In the genomic region with DNA sequence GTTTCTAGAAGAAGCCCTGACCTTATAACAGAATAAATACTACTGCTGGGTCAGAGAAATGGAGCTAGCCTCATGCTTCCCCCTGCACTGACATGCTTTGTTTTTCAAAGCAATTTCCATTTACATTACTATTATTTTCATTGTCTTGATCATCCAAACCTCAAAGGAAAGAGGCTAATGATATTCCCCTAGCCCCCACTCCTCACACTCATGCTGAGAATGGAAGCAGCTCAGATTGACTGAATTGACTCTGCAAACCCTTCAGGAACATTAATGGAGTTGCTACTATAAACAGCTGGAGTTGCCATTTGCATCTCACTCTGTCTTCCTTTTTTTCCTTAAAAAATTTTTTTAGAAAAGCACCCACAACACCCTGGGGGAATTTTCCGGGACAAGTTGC, we compare ENCODE assay signal across 17 cellular contexts.
DNase-seq lines count a peak whose midpoint lies in the region; ATAC-seq, FAIRE-seq and TF ChIP-seq lines count a peak whose summit lies in the region.
"Had no signal": no experiment of that assay in that cellular context is flagged by ENCODE, and none has a peak within 500 bp of the region (broad histone marks: within the 10 kb centered on the region; RNA-seq: fewer than 3 reads in every experiment).

No MANE protein-coding gene starts in this region.

- H3K9ac ChIP-seq in HUES6 (ENCODE audit: low read length) (no peak overlapping the region), H1 (replicated peaks in 1 of 4; ENCODE audit: extremely low read depth in 1 of 4, low read depth in 3 of 4, low read length in 3 of 4) (no peak overlapping the region), iPS-18a (ENCODE audit: low read length) (no peak overlapping the region), colonic mucosa (ENCODE audit: low read depth in 2 of 2, low read length in 2 of 2) (no peak overlapping the region)
- H3K9ac ChIP-seq: BLaER1 treated with 17β-estradiol and CSF1 and Interleukin-3, amounts not matched to agents 10 nM and 100 nM; GM23248 had no signal

- no peaks in the 10 kb centered on the region for H3K27me3 ChIP-seq in GM23338 (ENCODE audit: insufficient read depth)
- no peaks in the 10 kb centered on the region for H3K27me3 ChIP-seq in HUES6 (ENCODE audit: control insufficient read depth, insufficient read depth, low read length)
- no peaks in the 10 kb centered on the region for H3K27me3 ChIP-seq in H1 (replicated peaks in 1 of 4; ENCODE audit: control insufficient read depth in 3 of 4, extremely low read depth in 1 of 4, insufficient read depth in 3 of 4, low read length in 3 of 4)
- no peaks in the 10 kb centered on the region for H3K27me3 ChIP-seq in iPS-18a (ENCODE audit: control insufficient read depth, insufficient read depth, low read length)
- H3K27me3 ChIP-seq in colonic mucosa: no peaks in the 10 kb centered on the region

- no peak overlapping the region for H4K91ac ChIP-seq in H1 (replicated peaks; ENCODE audit: insufficient read length, low read length)

- 69% methylated on average over 1 of the region's 1 CpG; no CpG with 5 or more reads in 1 of the 2 experiments for WGBS in H1 (ENCODE audit: extremely low coverage in 1 of 2, insufficient coverage in 1 of 2, insufficient read length in 1 of 2, insufficient replicate concordance in 2 of 2, low coverage in 1 of 2, low lambda C conversion rate in 2 of 2, missing lambda C conversion rate in 1 of 2), 2 experiments

- H3K27ac ChIP-seq in GM23338 (ENCODE audit: low read depth) (no peak overlapping the region), HUES6 (ENCODE audit: low read depth, low read length) (no peak overlapping the region), H1 (ENCODE audit: low read depth, low read length) (no peak overlapping the region), iPS-18a (ENCODE audit: low read length) (no peak overlapping the region), colonic mucosa (no peak overlapping the region), coronary artery (no peak overlapping the region)
- H3K27ac ChIP-seq: BLaER1 treated with 17β-estradiol and CSF1 and Interleukin-3, amounts not matched to agents 10 nM and 100 nM; GM23248 had no signal

- no peaks in the 10 kb centered on the region for H3K79me2 ChIP-seq in GM23338 (replicated peaks; ENCODE audit: insufficient read depth)
- no peaks in the 10 kb centered on the region for H3K79me2 ChIP-seq in H1 (ENCODE audit: control insufficient read depth in 1 of 2, insufficient read depth in 2 of 2, low read length in 2 of 2)

- H3K9me2 ChIP-seq in GM23338 (ENCODE audit: insufficient read depth): peaks cover 10% of the 10 kb centered on the region; the same call in 1 of the 2 replicates

- peak; percentile 83 for ATAC-seq in GM23338
- no peak for ATAC-seq in left lobe of liver

- H3K9me3 ChIP-seq in HUES6 (ENCODE audit: control insufficient read depth, insufficient read depth, low read depth, low read length) (no peaks in the 10 kb centered on the region), H1 (ENCODE audit: insufficient read depth in 2 of 2, low read depth in 1 of 2, low read length in 1 of 2) (no peaks in the 10 kb centered on the region), iPS-18a (ENCODE audit: control insufficient read depth, low read depth, low read length) (no peaks in the 10 kb centered on the region), colonic mucosa (no peaks in the 10 kb centered on the region)

- no peak overlapping the region for H3K4ac ChIP-seq in H1 (replicated peaks; ENCODE audit: insufficient read length, low read depth, low read length)

- peaks cover 46% of the 10 kb centered on the region for H3K4me1 Mint-ChIP-seq in GM23338

- H3F3A ChIP-seq in GM23338 (replicated peaks; ENCODE audit: low read depth): no peaks in the 10 kb centered on the region

- no peak overlapping the region for H2BK15ac ChIP-seq in H1 (ENCODE audit: low read length)

- TF ChIP-seq RAD21 in H1 (IDR thresholded peaks at IDR 0.05 in 1 of 2, conservative IDR thresholded peaks at IDR 0.05 in 1 of 2; ENCODE audit: low read depth in 2 of 2, low read length in 2 of 2): no peak

- no peak overlapping the region for H4K5ac ChIP-seq in H1 (ENCODE audit: insufficient read length, low read depth, low read length)

- TF ChIP-seq POLR2A in H1 (IDR thresholded peaks at IDR 0.05; ENCODE audit: control extremely low read depth in 1 of 2, low read depth in 2 of 2, low read length in 2 of 2): no peak

- H3K14ac ChIP-seq in H1 (ENCODE audit: insufficient read length): no peak overlapping the region

- H3K4me2 ChIP-seq in GM23338 (peak overlapping the region; percentile 60), H1 (ENCODE audit: insufficient read depth in 1 of 2, low read depth in 2 of 2, low read length in 2 of 2) (peak overlapping the region; percentile 7 to 49; a peak in 3 of 4 replicates)
- H3K4me2 ChIP-seq: BLaER1 treated with 17β-estradiol and CSF1 and Interleukin-3, amounts not matched to agents 10 nM and 100 nM had no signal

- no peak overlapping the region for H2BK120ac ChIP-seq in H1 (replicated peaks; ENCODE audit: low read depth, low read length)

- H2AFZ ChIP-seq in GM23338 (no peak overlapping the region), H1 (ENCODE audit: low read length) (no peak overlapping the region)
- H2AFZ ChIP-seq: GM23248 had no signal

- no peak overlapping the region for H3K27ac Mint-ChIP-seq in GM23338
- H3K27ac Mint-ChIP-seq: CD4-positive, CD25-positive, alpha-beta regulatory T cell; HFFc6 had no signal

- intact Hi-C loops in colonic mucosa (cut with DNase I): no loop called here

- no peaks in the 10 kb centered on the region for H3K79me1 ChIP-seq in H1 (ENCODE audit: low read depth, low read length)

- no peak overlapping the region for H3K23ac ChIP-seq in H1 (ENCODE audit: insufficient read length)

- H3K36me3 Mint-ChIP-seq in GM23338 (ENCODE audit: low read depth): peaks cover 8% of the 10 kb centered on the region; the same call in 1 of the 3 replicates
- H3K36me3 Mint-ChIP-seq: CD4-positive, CD25-positive, alpha-beta regulatory T cell had no signal

- peaks cover 3% of the 10 kb centered on the region for H3K27me3 Mint-ChIP-seq in GM23338 (ENCODE audit: insufficient read depth, low read depth, poor library complexity)
- H3K27me3 Mint-ChIP-seq: CD4-positive, CD25-positive, alpha-beta regulatory T cell had no signal

- H2BK5ac ChIP-seq in H1 (ENCODE audit: low read depth, low read length): no peak overlapping the region

- POLR2A ChIA-PET in H1 (lab: Charles Lee; ENCODE audit: partially characterized antibody): interaction anchor here (1.1 kb wide), 1 partner anchor 251 kb away, joined by 3 read pairs; no protein-coding TSS in a partner anchor

- H3K56ac ChIP-seq in H1 (replicated peaks; ENCODE audit: insufficient read length, low read depth, low read length): no peak overlapping the region

- no peak overlapping the region for H2AK5ac ChIP-seq in H1 (ENCODE audit: low read depth, low read length)

- CTCF ChIA-PET in H1 (lab: Charles Lee; ENCODE audit: partially characterized antibody): interaction anchor here (0.8 to 1.1 kb wide), 2 partner anchors 64 to 91 kb away, joined by 3 read pairs; no protein-coding TSS in a partner anchor

- H3K23me2 ChIP-seq in H1 (ENCODE audit: low read depth, low read length): no peaks in the 10 kb centered on the region

- H4K20me1 ChIP-seq in GM23338 (replicated peaks; ENCODE audit: insufficient read depth) (no peaks in the 10 kb centered on the region), H1 (replicated peaks in 1 of 2; ENCODE audit: control insufficient read depth in 1 of 2, insufficient read depth in 2 of 2, low read length in 2 of 2) (no peaks in the 10 kb centered on the region)
- H4K20me1 ChIP-seq: BLaER1 treated with 17β-estradiol and CSF1 and Interleukin-3, amounts not matched to agents 10 nM and 100 nM had no signal

- H4K8ac ChIP-seq in H1 (ENCODE audit: extremely low read depth, insufficient read depth, low read length): no peak overlapping the region

- no peak overlapping the region for H3K18ac ChIP-seq in H1 (ENCODE audit: extremely low read depth, low read length)

- TF ChIP-seq CTCF in GM23338 (conservative IDR thresholded peaks at IDR 0.05; ENCODE audit: low read depth in 2 of 2): no peak
- TF ChIP-seq CTCF in H1 (IDR thresholded peaks at IDR 0.05; ENCODE audit: control extremely low read depth in 1 of 3, insufficient read depth in 1 of 3, low read depth in 1 of 3, low read length in 3 of 3): no peak
- no peak for TF ChIP-seq CTCF in colonic mucosa (IDR thresholded peaks at IDR 0.05)
- no peak for TF ChIP-seq CTCF in coronary artery (IDR thresholded peaks at IDR 0.05)

- H3K4me1 ChIP-seq in GM23338 (ENCODE audit: insufficient read depth) (peaks cover 29% of the 10 kb centered on the region), HUES6 (ENCODE audit: control insufficient read depth, insufficient read depth, low read length) (peaks cover 34% of the 10 kb centered on the region), H1 (replicated peaks in 1 of 4; ENCODE audit: control insufficient read depth in 3 of 4, insufficient read depth in 4 of 4, low read length in 3 of 4) (peaks cover 0 to 23% (median 13%) of the 10 kb centered on the region in 4 experiments; a peak in 6 of 7 replicates), iPS-18a (ENCODE audit: control insufficient read depth, low read depth, low read length) (peaks cover 33% of the 10 kb centered on the region), colonic mucosa (no peaks in the 10 kb centered on the region)
- H3K4me1 ChIP-seq: BLaER1 treated with 17β-estradiol and CSF1 and Interleukin-3, amounts not matched to agents 10 nM and 100 nM had no signal

- peak; percentile 43 for DNase-seq in GM23338 (ENCODE audit: low spot score)
- DNase-seq in H1 (ENCODE audit: low read depth in 1 of 2, low spot score in 2 of 2): no peak
- no peak for DNase-seq in left lobe of liver (ENCODE audit: low spot score)
- no peak for DNase-seq in colonic mucosa
- no peak for DNase-seq in coronary artery (ENCODE audit: low spot score)
- no peak for DNase-seq in COLO668 (lab: John Stamatoyannopoulos, UW; ENCODE audit: unreplicated experiment)
- DNase-seq: 8988T; Calu3; CD4-positive, CD25-positive, alpha-beta regulatory T cell; DMS 273 treated with DMSO at 0.1 percent for 48 hours; GM23248; HCEC 1CT; HFFc6 had no signal

- H3K36me3 ChIP-seq in GM23338 (ENCODE audit: insufficient read depth): no peaks in the 10 kb centered on the region
- H3K36me3 ChIP-seq in HUES6 (ENCODE audit: control insufficient read depth, insufficient read depth, low read length): no peaks in the 10 kb centered on the region
- no peaks in the 10 kb centered on the region for H3K36me3 ChIP-seq in H1 (ENCODE audit: control insufficient read depth in 2 of 4, insufficient read depth in 4 of 4, low read length in 3 of 4)
- H3K36me3 ChIP-seq in iPS-18a (ENCODE audit: control insufficient read depth, low read depth, low read length): no peaks in the 10 kb centered on the region
- H3K36me3 ChIP-seq in colonic mucosa: no peaks in the 10 kb centered on the region
- H3K36me3 ChIP-seq: BLaER1 treated with 17β-estradiol and CSF1 and Interleukin-3, amounts not matched to agents 10 nM and 100 nM had no signal

- no peak overlapping the region for H2BK20ac ChIP-seq in H1 (ENCODE audit: low read length)

- H3K4me3 ChIP-seq in GM23338: peak overlapping the region; percentile 15
- H3K4me3 ChIP-seq in HUES6 (ENCODE audit: low read depth, low read length): peak overlapping the region; percentile 8; the same call in 1 of the 2 replicates
- peak overlapping the region in 1 of 4 experiments; percentile 29; a peak in 1 of 8 replicates for H3K4me3 ChIP-seq in H1 (ENCODE audit: extremely low read depth in 1 of 4, insufficient read depth in 2 of 4, low read depth in 3 of 4, low read length in 4 of 4)
- peak overlapping the region; percentile 10 for H3K4me3 ChIP-seq in iPS-18a (ENCODE audit: low read length)
- no peak overlapping the region for H3K4me3 ChIP-seq in colonic mucosa
- H3K4me3 ChIP-seq in coronary artery: no peak overlapping the region
- H3K4me3 ChIP-seq: BLaER1 treated with 17β-estradiol and CSF1 and Interleukin-3, amounts not matched to agents 10 nM and 100 nM; GM23248 had no signal

- peak overlapping the region; percentile 6; the same call in 2 of the 3 replicates for H3K4me3 Mint-ChIP-seq in GM23338
- H3K4me3 Mint-ChIP-seq: CD4-positive, CD25-positive, alpha-beta regulatory T cell; HFFc6 had no signal

- no peak overlapping the region for H2BK12ac ChIP-seq in H1 (ENCODE audit: low read depth, low read length)

- FAIRE-seq in H1 (lab: Jason Lieb, UNC): no peak
- FAIRE-seq: GM12891 had no signal

- TF ChIP-seq EP300 in H1 (IDR thresholded peaks at IDR 0.05; ENCODE audit: borderline replicate concordance in 1 of 2, low read depth in 2 of 2, low read length in 2 of 2): no peak

- H3K9me3 Mint-ChIP-seq in GM23338: peaks cover 10% of the 10 kb centered on the region; the same call in 1 of the 3 replicates

Comparison
In these comparisons a context has a peak if more than half of its experiments do, and no peak if none do; other contexts are left out.
1. H3K4me3 ChIP-seq: peak in GM23338 (single experiment), HUES6 (single experiment) and iPS-18a (single experiment); none in colonic mucosa (single experiment) and coronary artery (single experiment).